8 cellular contexts compared by ENCODE assay signal in genomic region chr7:137992738-137993394, GRCh38. TPM values are rescaled to one million over a fixed set of nuclear protein-coding genes. Genes with fewer than 3 reads are reported as not detected.
DNase-seq lines count a peak whose midpoint lies in the region; ATAC-seq and TF ChIP-seq lines count a peak whose summit lies in the region.

No MANE protein-coding gene starts in this region.

- DNase-seq in Daoy (ENCODE audit: low read depth) = peak; percentile 86
- peak; percentile 96 for DNase-seq in LHCN-M2 (ENCODE audit: low read depth)
- DNase-seq in breast epithelium (ENCODE audit: low spot score in 2 of 2) = peak in 1 of 2 donors; percentile 76
- peak; percentile 57 for DNase-seq in mucosa of gallbladder (ENCODE audit: low spot score)
- DNase-seq in NCI-H2196 (lab: John Stamatoyannopoulos, UW; ENCODE audit: unreplicated experiment) = no peak
- no peak for DNase-seq in NCI-H128 (lab: John Stamatoyannopoulos, UW; ENCODE audit: unreplicated experiment)
- DNase-seq in NCI-H345 treated with DMSO at 0.1 percent for 48 hours (lab: John Stamatoyannopoulos, UW; ENCODE audit: unreplicated experiment) = no peak

- peak overlapping the region in 1 of 3 donors; percentile 9 for H3K4me3 ChIP-seq in breast epithelium

- intact Hi-C loops in breast epithelium (cut with DNase I; ENCODE audit: low total_unique reads) = no loop called here

- no peaks in the 10 kb centered on the region for H3K27me3 ChIP-seq in breast epithelium

- H3K36me3 ChIP-seq in breast epithelium = no peaks in the 10 kb centered on the region

- TF ChIP-seq CTCF in breast epithelium (IDR thresholded peaks at IDR 0.05) = no peak

- peak; percentile 52 for ATAC-seq in GM21529 (IDR thresholded peaks at IDR 0.05; ENCODE audit: unreplicated experiment)

- peak overlapping the region; percentile 83 to 86 for H3K27ac ChIP-seq in breast epithelium

- no peaks in the 10 kb centered on the region for H3K9me3 ChIP-seq in breast epithelium

- TF ChIP-seq POLR2A in breast epithelium (IDR thresholded peaks at IDR 0.05) = no peak

- peaks cover 0 to 28% of the 10 kb centered on the region in 2 donors for H3K4me1 ChIP-seq in breast epithelium

RNA-seq across cellular contexts. Expression of gene CREB3L2, which starts 9.0 kb away (rescaled TPM):
- 9.0 and 9.1 TPM in 2 replicates for total RNA-seq in Daoy (2014; rRNA removed; shearing (Covaris generic))
- total RNA-seq in LHCN-M2 (2014; rRNA removed) (39.1 and 40.6 TPM in 2 replicates), breast epithelium (10 to 100 TPM; 23.0 to 46.5 (median 40.5) TPM), mucosa of gallbladder (80.3 TPM)
- 20.8 TPM for polyA plus RNA-seq in LHCN-M2 (2012)

Comparison
In these comparisons a context has a peak if more than half of its experiments do, and no peak if none do; other contexts are left out.
1. DNase-seq: peak in Daoy (single experiment), LHCN-M2 (single experiment) and mucosa of gallbladder (single experiment); none in NCI-H2196 (single experiment), NCI-H128 (single experiment) and NCI-H345 treated with DMSO at 0.1 percent for 48 hours (single experiment).